In genomic region chr5:111681414-111681790, GRCh38 we compare ENCODE assay signal across 13 cellular contexts.
DNase-seq lines count a peak whose midpoint lies in the region; ATAC-seq and TF ChIP-seq lines count a peak whose summit lies in the region.
"Had no signal": no experiment of that assay in that cellular context is flagged by ENCODE, and none has a peak within 500 bp of the region (broad histone marks: within the 10 kb centered on the region; RNA-seq: fewer than 3 reads in every experiment).

No MANE protein-coding gene starts in this region.

- H3K36me3 Mint-ChIP-seq in neural progenitor cell: no peaks in the 10 kb centered on the region
- H3K36me3 Mint-ChIP-seq: natural killer cell had no signal

- peak overlapping the region; percentile 59 for H2AFZ ChIP-seq in PC-3 (ENCODE audit: low read length)
- no peak overlapping the region for H2AFZ ChIP-seq in neural progenitor cell (replicated peaks)

- H3K4me1 ChIP-seq in PC-3 (ENCODE audit: insufficient read depth, low read length): peaks cover 30% of the 10 kb centered on the region
- H3K4me1 ChIP-seq in esophagus muscularis mucosa: peaks cover 14 to 21% (median 18%) of the 10 kb centered on the region in 4 donors
- H3K4me1 ChIP-seq in neural progenitor cell: peaks cover 15% of the 10 kb centered on the region

- no peaks in the 10 kb centered on the region for H3K79me2 ChIP-seq in PC-3 (ENCODE audit: low read length)
- H3K79me2 ChIP-seq in neural progenitor cell (ENCODE audit: low read depth): no peaks in the 10 kb centered on the region

- H3K4me3 Mint-ChIP-seq in neural progenitor cell: no peak overlapping the region
- H3K4me3 Mint-ChIP-seq: activated CD8-positive, alpha-beta T cell treated with anti-CD3 and anti-CD28 coated beads for 36 hours; natural killer cell had no signal

- H3K27me3 Mint-ChIP-seq in neural progenitor cell (ENCODE audit: insufficient read depth, low read depth): peaks cover 3% of the 10 kb centered on the region
- H3K27me3 Mint-ChIP-seq: activated CD8-positive, alpha-beta T cell treated with anti-CD3 and anti-CD28 coated beads for 36 hours had no signal

- CTCF ChIA-PET in PC-3 (lab: Charles Lee): interaction anchor here (0.7 kb wide), 1 partner anchor 150 kb away, joined by 5 read pairs; no protein-coding TSS in a partner anchor

- ATAC-seq in PC-3 (no peak), omental fat pad (ENCODE audit: low FRiP score) (peak; percentile 10), GM19455 (IDR thresholded peaks at IDR 0.05; ENCODE audit: unreplicated experiment) (no peak), HG02642 (IDR thresholded peaks at IDR 0.05; ENCODE audit: poor library complexity, unreplicated experiment) (no peak)
- ATAC-seq: activated CD8-positive, alpha-beta T cell treated with anti-CD3 and anti-CD28 coated beads for 36 hours; natural killer cell had no signal

- H3K27ac ChIP-seq in 22Rv1 (peak overlapping the region; percentile 71), PC-3 (ENCODE audit: low read length) (peak overlapping the region; percentile 87), esophagus muscularis mucosa (replicated peaks in 1 of 4) (peak overlapping the region; percentile 41 to 67 (median 58)), neural progenitor cell (no peak overlapping the region)

- TF ChIP-seq EP300 in esophagus muscularis mucosa (IDR thresholded peaks at IDR 0.05): no peak

- H3K9me2 ChIP-seq in PC-3 (replicated peaks; ENCODE audit: low read length): no peaks in the 10 kb centered on the region

- no peak for DNase-seq in PC-3
- no peak for DNase-seq in esophagus muscularis mucosa (ENCODE audit: extremely low spot score)
- no peak for DNase-seq in omental fat pad (ENCODE audit: low spot score)
- no peak for DNase-seq in neural progenitor cell (ENCODE audit: low spot score)
- DNase-seq in activated T-cell treated with anti-CD3 and anti-CD28 coated beads, Interleukin-2, amount 50 U/mL, for 48 hours: no peak
- DNase-seq: activated CD8-positive, alpha-beta T cell treated with anti-CD3 and anti-CD28 coated beads for 36 hours; caudate nucleus; natural killer cell; stimulated activated CD4-positive, alpha-beta T cell treated with anti-CD3 and anti-CD28 coated beads, Interleukin-12 subunit alpha, Interleukin-12 subunit beta, amount 100 ng/mL, for 4 hours had no signal

- peaks cover 11% of the 10 kb centered on the region for H3K4me1 Mint-ChIP-seq in neural progenitor cell
- H3K4me1 Mint-ChIP-seq: natural killer cell had no signal

- no peaks in the 10 kb centered on the region for H3K9me3 Mint-ChIP-seq in neural progenitor cell
- H3K9me3 Mint-ChIP-seq: activated CD8-positive, alpha-beta T cell treated with anti-CD3 and anti-CD28 coated beads for 36 hours; natural killer cell had no signal

- H4K20me1 ChIP-seq in PC-3 (ENCODE audit: low read length) (no peaks in the 10 kb centered on the region), neural progenitor cell (ENCODE audit: low read depth) (no peaks in the 10 kb centered on the region)

- no TSS peak for BruUV-seq in PC-3 (replicated peaks; lab: Mats Ljungman, UMichigan)

- intact Hi-C loops in PC-3 (cut with micrococcal nuclease) (loop anchor here (1.0 to 10.0 kb wide), 6 partner anchors 19 to 153 kb away; partner anchors contain the start of gene NREP), esophagus muscularis mucosa (cut with DNase I) (loop anchor here (10.0 kb wide), 1 partner anchor 127 kb away; no protein-coding TSS in a partner anchor)

- H3K4me3 ChIP-seq in PC-3 (ENCODE audit: low read length): peak overlapping the region; percentile 50; the same call in 1 of the 2 replicates
- no peak overlapping the region for H3K4me3 ChIP-seq in esophagus muscularis mucosa
- no peak overlapping the region for H3K4me3 ChIP-seq in neural progenitor cell
- H3K4me3 ChIP-seq: Peyer's patch had no signal

- H3K27ac Mint-ChIP-seq in neural progenitor cell: no peak overlapping the region
- H3K27ac Mint-ChIP-seq: activated CD8-positive, alpha-beta T cell treated with anti-CD3 and anti-CD28 coated beads for 36 hours; natural killer cell had no signal

- TF ChIP-seq CTCF in 22Rv1 (IDR thresholded peaks at IDR 0.05) (no peak), PC-3 (conservative IDR thresholded peaks at IDR 0.05; ENCODE audit: low read depth, low read length) (no peak), esophagus muscularis mucosa (IDR thresholded peaks at IDR 0.05) (no peak), omental fat pad (IDR thresholded peaks at IDR 0.05) (no peak), neural progenitor cell (IDR thresholded peaks at IDR 0.05) (no peak)

- POLR2A ChIA-PET in PC-3 (lab: Charles Lee; ENCODE audit: unreplicated experiment): interaction anchor here (0.5 kb wide), 1 partner anchor 336 kb away, joined by 3 read pairs; no protein-coding TSS in a partner anchor

- 41% methylated on average over 2 of the region's 2 CpGs for WGBS in esophagus muscularis mucosa

- H3F3A ChIP-seq in PC-3 (ENCODE audit: low read length, unreplicated experiment) (peaks cover 4% of the 10 kb centered on the region), neural progenitor cell (ENCODE audit: low read depth) (no peaks in the 10 kb centered on the region)

- no peaks in the 10 kb centered on the region for H3K27me3 ChIP-seq in PC-3 (ENCODE audit: low read length)
- H3K27me3 ChIP-seq in esophagus muscularis mucosa: no peaks in the 10 kb centered on the region
- no peaks in the 10 kb centered on the region for H3K27me3 ChIP-seq in neural progenitor cell
- H3K27me3 ChIP-seq: Peyer's patch had no signal

- H3K36me3 ChIP-seq in PC-3 (ENCODE audit: low read depth, low read length): no peaks in the 10 kb centered on the region
- no peaks in the 10 kb centered on the region for H3K36me3 ChIP-seq in esophagus muscularis mucosa
- H3K36me3 ChIP-seq in neural progenitor cell: no peaks in the 10 kb centered on the region
- H3K36me3 ChIP-seq: Peyer's patch had no signal

- no peak for TF ChIP-seq POLR2A in esophagus muscularis mucosa (IDR thresholded peaks at IDR 0.05; ENCODE audit: low read depth)

- peak overlapping the region; percentile 82 for H3K4me2 ChIP-seq in PC-3 (ENCODE audit: low read length)
- H3K4me2 ChIP-seq in neural progenitor cell: no peak overlapping the region

- H3K9me3 ChIP-seq in PC-3 (ENCODE audit: low read length) (no peaks in the 10 kb centered on the region), esophagus muscularis mucosa (no peaks in the 10 kb centered on the region), neural progenitor cell (ENCODE audit: low read depth) (no peaks in the 10 kb centered on the region)
- H3K9me3 ChIP-seq: Peyer's patch had no signal

- H3K9ac ChIP-seq in PC-3 (ENCODE audit: low read length) (peak overlapping the region; percentile 54), neural progenitor cell (no peak overlapping the region)
